ENCODE assay signal across 9 cellular contexts in genomic region chr2:222057249-222058073, GRCh38.
DNase-seq lines count a peak whose midpoint lies in the region; ATAC-seq and TF ChIP-seq lines count a peak whose summit lies in the region.
"Had no signal": no experiment of that assay in that cellular context is flagged by ENCODE, and none has a peak within 500 bp of the region (broad histone marks: within the 10 kb centered on the region; RNA-seq: fewer than 3 reads in every experiment).

No MANE protein-coding gene starts in this region.

- H3K79me2 ChIP-seq in neural progenitor cell (ENCODE audit: low read depth) = no peaks in the 10 kb centered on the region

- no peaks in the 10 kb centered on the region for H4K20me1 ChIP-seq in neural progenitor cell (ENCODE audit: low read depth)

- no peak overlapping the region for H2AFZ ChIP-seq in neural progenitor cell (replicated peaks)

- H3K27me3 Mint-ChIP-seq in natural killer cell (ENCODE audit: low read depth in 2 of 2) (peaks cover 7 to 10% of the 10 kb centered on the region in 2 donors), neural progenitor cell (ENCODE audit: insufficient read depth, low read depth) (peaks cover 7% of the 10 kb centered on the region)
- peaks cover 15 to 16% of the 10 kb centered on the region in 2 donors for H3K27me3 Mint-ChIP-seq in natural killer cell treated with Interleukin-12 subunit alpha and Interleukin-12 subunit beta and Interleukin-15 and Interleukin-18, amount 100 ng/mL, for 72 hours
- H3K27me3 Mint-ChIP-seq in T-helper 2 cell treated with Interferon-gamma antibody and Interleukin-4, amounts not matched to agents 5 μg/mL and 100 μg/mL, for 36 hours (ENCODE audit: low read depth) = peaks cover 4% of the 10 kb centered on the region

- H3K27me3 ChIP-seq in neural progenitor cell (peaks cover 39% of the 10 kb centered on the region), ovary (no peaks in the 10 kb centered on the region)

- no peak overlapping the region for H3K4me3 ChIP-seq in NB4 (ENCODE audit: low read depth, low read length)
- H3K4me3 ChIP-seq in neural progenitor cell = no peak overlapping the region
- no peak overlapping the region for H3K4me3 ChIP-seq in ovary

- H3K9me3 ChIP-seq in neural progenitor cell (ENCODE audit: low read depth) (no peaks in the 10 kb centered on the region), ovary (no peaks in the 10 kb centered on the region)

- H3K27ac ChIP-seq in neural progenitor cell (no peak overlapping the region), ovary (no peak overlapping the region)

- H3K9me3 Mint-ChIP-seq in natural killer cell (peaks cover 0 to 2% of the 10 kb centered on the region in 2 donors), neural progenitor cell (no peaks in the 10 kb centered on the region)
- no peaks in the 10 kb centered on the region for H3K9me3 Mint-ChIP-seq in natural killer cell treated with Interleukin-12 subunit alpha and Interleukin-12 subunit beta and Interleukin-15 and Interleukin-18, amount 100 ng/mL, for 72 hours
- H3K9me3 Mint-ChIP-seq in T-helper 2 cell treated with Interferon-gamma antibody and Interleukin-4, amounts not matched to agents 5 μg/mL and 100 μg/mL, for 36 hours = no peaks in the 10 kb centered on the region

- TF ChIP-seq POLR2A in NB4 (IDR thresholded peaks at IDR 0.05; ENCODE audit: extremely low read depth, insufficient read length) (no peak), ovary (IDR thresholded peaks at IDR 0.05) (no peak)

- peaks cover 52% of the 10 kb centered on the region for H3K4me1 ChIP-seq in neural progenitor cell
- H3K4me1 ChIP-seq in ovary (ENCODE audit: insufficient read depth) = no peaks in the 10 kb centered on the region

- no peak for ATAC-seq in natural killer cell
- no peak for ATAC-seq in natural killer cell treated with Interleukin-12 subunit alpha and Interleukin-12 subunit beta and Interleukin-15 and Interleukin-18, amount 100 ng/mL, for 72 hours

- H3K27ac Mint-ChIP-seq in natural killer cell (no peak overlapping the region), neural progenitor cell (no peak overlapping the region)
- H3K27ac Mint-ChIP-seq in natural killer cell treated with Interleukin-12 subunit alpha and Interleukin-12 subunit beta and Interleukin-15 and Interleukin-18, amount 100 ng/mL, for 72 hours = no peak overlapping the region
- no peak overlapping the region for H3K27ac Mint-ChIP-seq in T-helper 2 cell treated with Interferon-gamma antibody and Interleukin-4, amounts not matched to agents 5 μg/mL and 100 μg/mL, for 36 hours
- H3K27ac Mint-ChIP-seq: activated naive CD8-positive, alpha-beta T cell had no signal

- no peaks in the 10 kb centered on the region for H3K36me3 Mint-ChIP-seq in natural killer cell
- no peaks in the 10 kb centered on the region for H3K36me3 Mint-ChIP-seq in natural killer cell treated with Interleukin-12 subunit alpha and Interleukin-12 subunit beta and Interleukin-15 and Interleukin-18, amount 100 ng/mL, for 72 hours
- no peaks in the 10 kb centered on the region for H3K36me3 Mint-ChIP-seq in neural progenitor cell
- H3K36me3 Mint-ChIP-seq in T-helper 2 cell treated with Interferon-gamma antibody and Interleukin-4, amounts not matched to agents 5 μg/mL and 100 μg/mL, for 36 hours (ENCODE audit: low read depth) = no peaks in the 10 kb centered on the region
- H3K36me3 Mint-ChIP-seq: activated naive CD8-positive, alpha-beta T cell had no signal

- H3K36me3 ChIP-seq in neural progenitor cell = no peaks in the 10 kb centered on the region
- no peaks in the 10 kb centered on the region for H3K36me3 ChIP-seq in ovary

- no peak overlapping the region for H3K9ac ChIP-seq in neural progenitor cell

- no peaks in the 10 kb centered on the region for H3K4me1 Mint-ChIP-seq in natural killer cell
- peaks cover 0 to 2% of the 10 kb centered on the region in 2 donors for H3K4me1 Mint-ChIP-seq in natural killer cell treated with Interleukin-12 subunit alpha and Interleukin-12 subunit beta and Interleukin-15 and Interleukin-18, amount 100 ng/mL, for 72 hours (ENCODE audit: low read depth in 2 of 2)
- H3K4me1 Mint-ChIP-seq in neural progenitor cell = peaks cover 56% of the 10 kb centered on the region
- H3K4me1 Mint-ChIP-seq in T-helper 2 cell treated with Interferon-gamma antibody and Interleukin-4, amounts not matched to agents 5 μg/mL and 100 μg/mL, for 36 hours (ENCODE audit: low read depth) = no peaks in the 10 kb centered on the region

- H3K4me3 Mint-ChIP-seq in natural killer cell (no peak overlapping the region), neural progenitor cell (no peak overlapping the region)
- H3K4me3 Mint-ChIP-seq in natural killer cell treated with Interleukin-12 subunit alpha and Interleukin-12 subunit beta and Interleukin-15 and Interleukin-18, amount 100 ng/mL, for 72 hours = no peak overlapping the region
- H3K4me3 Mint-ChIP-seq in T-helper 2 cell treated with Interferon-gamma antibody and Interleukin-4, amounts not matched to agents 5 μg/mL and 100 μg/mL, for 36 hours = no peak overlapping the region
- H3K4me3 Mint-ChIP-seq: activated naive CD8-positive, alpha-beta T cell had no signal

- WGBS in ovary, 3 donors = 17 to 18% (median 17%) methylated on average over 6 of the region's 6 CpGs

- peaks cover 29% of the 10 kb centered on the region for H3F3A ChIP-seq in neural progenitor cell (ENCODE audit: low read depth)

- intact Hi-C loops in natural killer cell (cut with micrococcal nuclease) (no loop called here), ovary (cut with DNase I) (loop anchor here in 1 of 4 donors (10.0 kb wide), 1 partner anchor 557 kb away; no protein-coding TSS in a partner anchor)

- DNase-seq in natural killer cell (no peak), NB4 (ENCODE audit: low read depth) (peak; percentile 45), cerebellum (ENCODE audit: low spot score) (peak; percentile 19), neural progenitor cell (ENCODE audit: low spot score) (peak; percentile 39), ovary (no peak), anterior cingulate cortex (lab: John Stamatoyannopoulos, UW) (no peak)
- no peak for DNase-seq in natural killer cell treated with Interleukin-12 subunit alpha and Interleukin-12 subunit beta and Interleukin-15 and Interleukin-18, amount 100 ng/mL, for 72 hours (ENCODE audit: low spot score)
- no peak for DNase-seq in T-helper 2 cell treated with Interferon-gamma antibody and Interleukin-4, amounts not matched to agents 5 μg/mL and 100 μg/mL, for 36 hours (ENCODE audit: low spot score)

- H3K4me2 ChIP-seq in neural progenitor cell = peak overlapping the region; percentile 4

- TF ChIP-seq EP300 in ovary (IDR thresholded peaks at IDR 0.05) = no peak

- TF ChIP-seq CTCF in natural killer cell (IDR thresholded peaks at IDR 0.05) (peak; percentile 58), NB4 (IDR thresholded peaks at IDR 0.05; ENCODE audit: low read depth, low read length) (peak; percentile 19), neural progenitor cell (IDR thresholded peaks at IDR 0.05) (peak; percentile 85), ovary (IDR thresholded peaks at IDR 0.05) (no peak)

Comparison
In these comparisons a context has a peak if more than half of its experiments do, and no peak if none do; other contexts are left out.
1. DNase-seq: peak in NB4 (single experiment), cerebellum (single experiment) and neural progenitor cell (single experiment); none in natural killer cell (single experiment), natural killer cell treated with Interleukin-12 subunit alpha and Interleukin-12 subunit beta and Interleukin-15 and Interleukin-18, amount 100 ng/mL, for 72 hours (single experiment), ovary (0 of 5), anterior cingulate cortex (0 of 58) and T-helper 2 cell treated with Interferon-gamma antibody and Interleukin-4, amounts not matched to agents 5 μg/mL and 100 μg/mL, for 36 hours (single experiment).
2. CTCF ChIP-seq: peak in natural killer cell (single experiment), NB4 (single experiment) and neural progenitor cell (single experiment); none in ovary (0 of 3).